8 cellular contexts compared by ENCODE assay signal in the genomic region with DNA sequence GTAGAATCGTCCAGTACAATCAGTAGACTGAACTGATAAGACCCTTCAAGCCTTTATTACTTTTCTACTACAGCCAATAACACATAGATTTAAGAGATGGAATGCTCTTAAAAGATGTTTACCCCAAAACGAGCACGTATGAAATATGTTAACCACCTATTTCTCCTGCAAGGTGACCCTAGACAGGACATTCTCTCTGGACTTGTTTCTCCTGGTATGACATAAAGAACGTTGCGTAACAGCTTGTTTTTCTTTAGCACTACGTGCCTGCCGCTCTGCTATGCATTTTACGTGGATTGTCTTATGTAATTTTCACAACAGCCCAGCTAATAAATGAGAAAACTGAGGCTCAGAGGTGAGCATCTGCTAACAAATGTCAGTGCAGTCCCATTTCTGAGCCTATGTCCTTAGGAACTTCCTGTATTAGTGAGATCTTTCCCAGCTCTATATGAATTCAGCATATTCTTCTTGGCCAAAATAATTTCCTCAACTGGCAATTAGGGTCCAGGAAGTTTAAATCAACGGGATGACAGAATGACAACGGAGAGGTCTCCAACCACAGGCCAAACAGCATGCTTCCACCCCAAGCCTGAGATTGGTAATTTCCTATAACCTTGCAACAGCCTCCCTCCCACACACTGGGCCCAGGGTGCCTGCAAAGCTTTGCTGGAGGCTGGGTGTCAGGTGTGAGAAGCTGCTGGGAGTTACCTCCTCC. TPM values are rescaled to one million over a fixed set of nuclear protein-coding genes. Genes with fewer than 3 reads are reported as not detected.
DNase-seq lines count a peak whose midpoint lies in the region; ATAC-seq and TF ChIP-seq lines count a peak whose summit lies in the region.

No MANE protein-coding gene starts in this region.

- H3K4me3 ChIP-seq in HEK293 (ENCODE audit: low read depth, low read length): no peak overlapping the region
- peak overlapping the region; percentile 98 for H3K4me3 ChIP-seq in fibroblast of the aortic adventitia (ENCODE audit: low read depth, low read length)

- POLR2A ChIA-PET in HEK293 (lab: Yijun Ruan, JAX): no interaction called here

- ATAC-seq in GM18907 (IDR thresholded peaks at IDR 0.05; ENCODE audit: unreplicated experiment): no peak

- 0 out of 2 replicates have a peak, but pooled peaks cover 4% of the 10 kb centered on the region for H3K4me1 ChIP-seq in HEK293 (ENCODE audit: control insufficient read depth, insufficient read depth, low read length)

- H3K9me3 ChIP-seq in HEK293 (ENCODE audit: control insufficient read depth, insufficient read depth, low read depth, low read length): no peaks in the 10 kb centered on the region

- CTCF ChIA-PET in HEK293 (lab: Yijun Ruan, JAX): no interaction called here

- no peak for TF ChIP-seq CTCF in HEK293 (tag by site-specific recombination; IDR thresholded peaks at IDR 0.05)
- TF ChIP-seq CTCF in fibroblast of the aortic adventitia (IDR thresholded peaks at IDR 0.05; ENCODE audit: insufficient read depth, low read length): no peak

- H3K27ac ChIP-seq in HEK293 (ENCODE audit: extremely low read depth, low read depth, low read length): no peak overlapping the region

- peaks cover 15 to 38% of the 10 kb centered on the region in 2 experiments for H3K36me3 ChIP-seq in HEK293 (ENCODE audit: control insufficient read depth in 2 of 2, insufficient read depth in 1 of 2, low read length in 2 of 2)

- DNase-seq in activated CD8-positive, alpha-beta memory T cell treated with anti-CD3 and anti-CD28 coated beads, Interleukin-2, amount 50 U/mL, for 4 hours: peak; percentile 48
- peak; percentile 28 for DNase-seq in fibroblast of the aortic adventitia (ENCODE audit: low read depth)
- DNase-seq in stimulated activated CD4-positive, alpha-beta T cell treated with anti-CD3 and anti-CD28 coated beads, Interleukin-4, amount 100 ng/mL, for 4 hours: peak; percentile 60 to 69
- no peak for DNase-seq in NCI-H1092 (lab: John Stamatoyannopoulos, UW)
- no peak for DNase-seq in OCI-M2 (lab: John Stamatoyannopoulos, UW; ENCODE audit: unreplicated experiment)
- DNase-seq in SHP77 (lab: John Stamatoyannopoulos, UW): no peak

TF ChIP-seq in HEK293, 187 proteins besides CTCF, POLR2A, EP300 and RAD21:
- peak; percentile 72 for TF ChIP-seq ZFHX2 (tag by site-specific recombination; conservative IDR thresholded peaks at IDR 0.05)
- no peak for TF ChIP-seq ZNF707 (tag by site-specific recombination; IDR thresholded peaks at IDR 0.05)
- no peak for TF ChIP-seq ZNF692 (tag by site-specific recombination; IDR thresholded peaks at IDR 0.05)
- TF ChIP-seq ZNF521 (tag by site-specific recombination; IDR thresholded peaks at IDR 0.05): no peak
- no peak for TF ChIP-seq ZNF366 (tag by site-specific recombination; conservative IDR thresholded peaks at IDR 0.05)
- TF ChIP-seq ZNF2 (tag by site-specific recombination; IDR thresholded peaks at IDR 0.05): no peak
- TF ChIP-seq ZNF776 (tag by site-specific recombination; IDR thresholded peaks at IDR 0.05; ENCODE audit: borderline replicate concordance): no peak
- TF ChIP-seq ZNF791 (tag by site-specific recombination; IDR thresholded peaks at IDR 0.05): no peak
- peak; percentile 67 for TF ChIP-seq EGR2 (tag by site-specific recombination; IDR thresholded peaks at IDR 0.05; ENCODE audit: low read depth)
- TF ChIP-seq, protein P1, sequence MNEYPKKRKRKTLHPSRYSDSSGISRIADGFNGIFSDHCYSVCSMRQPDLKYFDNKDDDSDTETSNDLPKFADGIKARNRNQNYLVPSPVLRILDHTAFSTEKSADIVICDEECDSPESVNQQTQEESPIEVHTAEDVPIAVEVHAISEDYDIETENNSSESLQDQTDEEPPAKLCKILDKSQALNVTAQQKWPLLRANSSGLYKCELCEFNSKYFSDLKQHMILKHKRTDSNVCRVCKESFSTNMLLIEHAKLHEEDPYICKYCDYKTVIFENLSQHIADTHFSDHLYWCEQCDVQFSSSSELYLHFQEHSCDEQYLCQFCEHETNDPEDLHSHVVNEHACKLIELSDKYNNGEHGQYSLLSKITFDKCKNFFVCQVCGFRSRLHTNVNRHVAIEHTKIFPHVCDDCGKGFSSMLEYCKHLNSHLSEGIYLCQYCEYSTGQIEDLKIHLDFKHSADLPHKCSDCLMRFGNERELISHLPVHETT (tag by site-specific recombination; IDR thresholded peaks at IDR 0.05): no peak
- TF ChIP-seq, protein P2, sequence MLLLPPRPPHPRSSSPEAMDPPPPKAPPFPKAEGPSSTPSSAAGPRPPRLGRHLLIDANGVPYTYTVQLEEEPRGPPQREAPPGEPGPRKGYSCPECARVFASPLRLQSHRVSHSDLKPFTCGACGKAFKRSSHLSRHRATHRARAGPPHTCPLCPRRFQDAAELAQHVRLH (tag by site-specific recombination; IDR thresholded peaks at IDR 0.05): no peak
- peak; percentile 76 for TF ChIP-seq GLIS1 (tag by site-specific recombination; IDR thresholded peaks at IDR 0.05)
TF ChIP-seq in HEK293: peak in this region for 3.

RNA-seq across cellular contexts. Expression of gene NFKBIA, which starts 3.7 kb away (rescaled TPM):
- total RNA-seq in fibroblast of the aortic adventitia (ENCODE audit: low replicate concordance): 34.1 and 86.6 TPM in 2 replicates

Comparison
In these comparisons a context has a peak if more than half of its experiments do, and no peak if none do; other contexts are left out.
1. DNase-seq: peak in activated CD8-positive, alpha-beta memory T cell treated with anti-CD3 and anti-CD28 coated beads, Interleukin-2, amount 50 U/mL, for 4 hours (single experiment), fibroblast of the aortic adventitia (single experiment) and stimulated activated CD4-positive, alpha-beta T cell treated with anti-CD3 and anti-CD28 coated beads, Interleukin-4, amount 100 ng/mL, for 4 hours (2 of 2); none in NCI-H1092 (single experiment), OCI-M2 (single experiment) and SHP77 (0 of 2).